2 cellular contexts compared by ENCODE assay signal in genomic region chr3:184993394-184993793, GRCh38.
TF ChIP-seq lines count a peak whose summit lies in the region.

No MANE protein-coding gene starts in this region.

TF ChIP-seq in GM23338, 12 proteins besides CTCF, POLR2A, EP300 and RAD21 (continued from another document):
- TF ChIP-seq ZNF462 (CRISPR knock-in tag; IDR thresholded peaks at IDR 0.05) (no peak), EZH2 (IDR thresholded peaks at IDR 0.05; ENCODE audit: low read depth, unreplicated experiment) (no peak), ZNF331 (CRISPR knock-in tag; IDR thresholded peaks at IDR 0.05; ENCODE audit: low read depth) (no peak), CREB1 (CRISPR knock-in tag; IDR thresholded peaks at IDR 0.05; ENCODE audit: low read depth) (no peak), REST (IDR thresholded peaks at IDR 0.05; ENCODE audit: unreplicated experiment) (no peak), EZH2phosphoT487 (IDR thresholded peaks at IDR 0.05; ENCODE audit: unreplicated experiment) (no peak), ZNF114 (CRISPR knock-in tag; IDR thresholded peaks at IDR 0.05) (no peak)

TF ChIP-seq in K562, 482 proteins besides CTCF, POLR2A, EP300 and RAD21 (continued from another document):
- TF ChIP-seq USF1 (CRISPR knock-in tag; IDR thresholded peaks at IDR 0.05) (no peak), TCF3 (CRISPR knock-in tag; IDR thresholded peaks at IDR 0.05) (peak; percentile 17; the same call in 1 of the 2 replicates), TEAD4 (IDR thresholded peaks at IDR 0.05; ENCODE audit: low read length) (0 out of 2 replicates have a peak, but pooled peaks have one; percentile 18), TEAD4 (CRISPR knock-in tag; IDR thresholded peaks at IDR 0.05; ENCODE audit: borderline replicate concordance) (no peak), JUND (IDR thresholded peaks at IDR 0.05; ENCODE audit: borderline replicate concordance, low read depth, low read length) (0 out of 2 replicates have a peak, but pooled peaks have one; percentile 11), JUND (tag; IDR thresholded peaks at IDR 0.05; ENCODE audit: borderline replicate concordance, low read depth, low read length) (no peak), ETV1 (tag; conservative IDR thresholded peaks at IDR 0.05; ENCODE audit: low read depth) (peak; percentile 39; the same call in 1 of the 2 replicates), U2AF2 (optimal IDR thresholded peaks at IDR 0.05; ENCODE audit: low read depth, low read length) (no peak), GABPA (tag; conservative IDR thresholded peaks at IDR 0.05; ENCODE audit: low read depth) (peak; percentile 56), PHF8 (IDR thresholded peaks at IDR 0.05; ENCODE audit: borderline replicate concordance, low read length) (no peak), ZBTB7A (IDR thresholded peaks at IDR 0.05; ENCODE audit: borderline replicate concordance, control insufficient read depth, low read depth, low read length) (no peak), ZNF175 (CRISPR knock-in tag; IDR thresholded peaks at IDR 0.05; ENCODE audit: low read depth) (no peak), MLLT1 (IDR thresholded peaks at IDR 0.05) (no peak), RBM25 (IDR thresholded peaks at IDR 0.05; ENCODE audit: low read depth, low read length, severe bottlenecking) (no peak), ZNF592 (IDR thresholded peaks at IDR 0.05) (no peak), ZC3H4 (CRISPR knock-in tag; IDR thresholded peaks at IDR 0.05; ENCODE audit: borderline replicate concordance) (no peak), DMBX1 (CRISPR knock-in tag; IDR thresholded peaks at IDR 0.05; ENCODE audit: borderline replicate concordance) (0 out of 2 replicates have a peak, but pooled peaks have one; percentile 37), POLR3A (IDR thresholded peaks at IDR 0.05; ENCODE audit: borderline replicate concordance, extremely low read depth, insufficient read depth, insufficient read length) (no peak), SAFB (IDR thresholded peaks at IDR 0.05; ENCODE audit: borderline replicate concordance, low read depth, low read length) (no peak), MTA2 (IDR thresholded peaks at IDR 0.05; ENCODE audit: low read depth) (no peak), FOXP1 (CRISPR knock-in tag; IDR thresholded peaks at IDR 0.05) (no peak), SNAPC5 (CRISPR knock-in tag; IDR thresholded peaks at IDR 0.05) (no peak), ZFP30 (CRISPR knock-in tag; IDR thresholded peaks at IDR 0.05; ENCODE audit: borderline replicate concordance) (no peak), ZKSCAN8 (CRISPR knock-in tag; IDR thresholded peaks at IDR 0.05) (no peak), ZSCAN29 (IDR thresholded peaks at IDR 0.05) (no peak), USF2 (CRISPR knock-in tag; IDR thresholded peaks at IDR 0.05) (no peak), ELF1 (tag; IDR thresholded peaks at IDR 0.05) (no peak), MCM7 (IDR thresholded peaks at IDR 0.05) (no peak), CEBPG (CRISPR knock-in tag; IDR thresholded peaks at IDR 0.05) (peak; percentile 60; the same call in 1 of the 2 replicates), CEBPG (tag; conservative IDR thresholded peaks at IDR 0.05 in 1 of 2, IDR thresholded peaks at IDR 0.05 in 1 of 2) (peak in 1 of 2 experiments; percentile 81; a peak in 2 of 4 replicates), GTF2A2 (tag; IDR thresholded peaks at IDR 0.05) (no peak), ATF3 (IDR thresholded peaks at IDR 0.05) (peak; percentile 37; the same call in 1 of the 2 replicates), ATF3 (CRISPR knock-in tag; conservative IDR thresholded peaks at IDR 0.05) (no peak), SIRT6 (IDR thresholded peaks at IDR 0.05; ENCODE audit: low read depth, low read length) (no peak), ZNF584 (CRISPR knock-in tag; IDR thresholded peaks at IDR 0.05; ENCODE audit: low read depth) (0 out of 2 replicates have a peak, but pooled peaks have one; percentile 25), ARID1B (IDR thresholded peaks at IDR 0.05) (0 out of 2 replicates have a peak, but pooled peaks have one; percentile 30), RBM22 (IDR thresholded peaks at IDR 0.05; ENCODE audit: low read depth, low read length, poor library complexity, severe bottlenecking) (no peak), CREB3 (tag; conservative IDR thresholded peaks at IDR 0.05; ENCODE audit: low read depth) (no peak), ZBTB43 (CRISPR knock-in tag; IDR thresholded peaks at IDR 0.05) (no peak), CHD4 (IDR thresholded peaks at IDR 0.05; ENCODE audit: insufficient read depth, insufficient replicate concordance, low read depth, low read length, poor library complexity, severe bottlenecking) (no peak), LEF1 (IDR thresholded peaks at IDR 0.05) (peak; percentile 62; the same call in 1 of the 2 replicates), KDM2B (CRISPR knock-in tag; IDR thresholded peaks at IDR 0.05) (no peak)
